1 cellular context compared by ENCODE assay signal in the genomic region with DNA sequence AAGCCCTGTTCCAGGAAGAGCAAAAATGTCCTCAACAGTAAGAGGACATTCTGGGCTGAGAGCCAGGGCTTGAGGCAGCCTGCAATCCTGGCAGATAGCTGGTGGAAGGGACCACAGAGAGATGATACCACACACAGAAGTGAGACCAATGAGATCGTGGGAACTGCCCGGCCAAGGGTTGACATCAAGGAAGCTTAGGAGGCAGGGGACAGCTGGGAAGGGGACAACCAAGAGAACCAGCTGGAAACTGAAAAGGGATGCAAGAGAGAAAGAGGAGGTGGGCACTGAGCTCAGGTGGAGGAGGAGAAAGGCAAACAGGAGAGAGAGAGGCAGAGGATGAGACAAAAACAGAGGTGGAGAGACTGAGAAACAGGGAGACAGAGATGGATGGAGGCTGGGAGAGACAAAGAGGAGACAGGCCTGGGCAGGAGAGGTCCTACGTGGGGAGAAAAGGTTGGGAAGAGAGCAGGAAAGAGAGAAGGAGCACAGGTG.
TF ChIP-seq lines count a peak whose summit lies in the region.

No MANE protein-coding gene starts in this region.

TF ChIP-seq in endothelial cell of umbilical vein, 7 proteins besides CTCF, POLR2A, EP300 and RAD21:
- TF ChIP-seq EZH2 (IDR thresholded peaks at IDR 0.05; ENCODE audit: borderline replicate concordance, low read depth, low read length, severe bottlenecking) (no peak), MYC (IDR thresholded peaks at IDR 0.05; ENCODE audit: low read depth, low read length) (no peak), JUN (IDR thresholded peaks at IDR 0.05; ENCODE audit: borderline replicate concordance, insufficient read depth, insufficient read length, low read depth) (no peak)
- TF ChIP-seq, protein P1, sequence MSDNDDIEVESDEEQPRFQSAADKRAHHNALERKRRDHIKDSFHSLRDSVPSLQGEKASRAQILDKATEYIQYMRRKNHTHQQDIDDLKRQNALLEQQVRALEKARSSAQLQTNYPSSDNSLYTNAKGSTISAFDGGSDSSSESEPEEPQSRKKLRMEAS (IDR thresholded peaks at IDR 0.05; ENCODE audit: insufficient read depth, insufficient read length): no peak
TF ChIP-seq in endothelial cell of umbilical vein: peak in this region for 0.
